In the genomic region with DNA sequence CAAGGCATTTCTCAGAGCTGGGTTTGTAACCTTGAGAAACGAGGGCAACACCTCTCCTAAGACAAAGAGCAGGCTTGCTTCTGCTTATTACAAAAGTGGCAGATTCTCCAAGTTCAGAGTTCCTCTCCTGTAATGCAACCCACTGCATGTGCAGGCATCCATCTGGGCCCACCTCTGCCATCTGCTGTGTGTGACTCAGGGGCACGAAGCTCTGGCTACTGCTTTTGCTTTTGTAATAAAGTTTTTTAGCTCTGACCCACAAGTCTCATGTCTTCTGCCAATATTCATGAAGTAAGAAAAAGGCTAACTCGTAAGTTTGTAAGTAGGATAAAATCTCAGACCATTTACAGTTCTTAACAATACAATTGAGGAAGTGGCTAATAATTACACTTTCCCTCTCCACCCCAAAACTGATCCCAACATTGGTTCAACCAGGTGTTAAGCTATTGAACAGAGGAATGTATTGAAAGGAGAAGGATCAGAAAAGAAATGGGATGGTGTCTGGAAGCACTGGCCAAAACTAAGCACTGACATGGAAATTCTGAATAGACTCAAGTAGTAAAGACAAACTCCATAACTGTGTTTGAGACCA, we compare ENCODE assay signal across 18 cellular contexts. TPM values are rescaled to one million over a fixed set of nuclear protein-coding genes. Genes with fewer than 3 reads are reported as not detected.
"Had no signal": no experiment of that assay in that cellular context is flagged by ENCODE, and none has a peak within 500 bp of the region (broad histone marks: within the 10 kb centered on the region; RNA-seq: fewer than 3 reads in every experiment).

No MANE protein-coding gene starts in this region.

- H3K4me1 ChIP-seq: prostate gland, right lobe of liver had no signal

- H3K27ac ChIP-seq: brain microvascular endothelial cell, heart left ventricle, prostate gland, right lobe of liver, spleen, tibial artery, vagina had no signal

- DNase-seq: activated effector memory CD4-positive, alpha-beta T cell treated with Interleukin-2 at 50 U/mL for 16 hours; activated T-cell treated with anti-CD3 and anti-CD28 coated beads, Interleukin-2, amount 50 U/mL, for 24 hours; amygdala; brain microvascular endothelial cell; effector memory CD4-positive, alpha-beta T cell; foreskin melanocyte; heart left ventricle; left colon; mucosa of descending colon; occipital lobe; right lobe of liver; spleen; stimulated activated CD4-positive, alpha-beta T cell treated with anti-CD3 and anti-CD28 coated beads, Interleukin-1b, Interleukin-23, amount 100 ng/mL, for 48 hours; tibial artery had no signal

- H3K36me3 ChIP-seq: brain microvascular endothelial cell, heart left ventricle, prostate gland, right lobe of liver, spleen, tibial artery, vagina had no signal

- H3K27me3 ChIP-seq: brain microvascular endothelial cell, heart left ventricle, right lobe of liver, spleen, tibial artery, vagina had no signal

- H3K9me3 ChIP-seq: heart left ventricle, mucosa of descending colon, prostate gland, right lobe of liver, spleen, tibial artery, vagina had no signal

- H3K4me3 ChIP-seq: heart left ventricle, mucosa of descending colon, prostate gland, right lobe of liver, spleen, tibial artery, vagina had no signal

RNA-seq across cellular contexts. Expression of gene SMLR1, which starts 51.7 kb away (rescaled TPM):
- total RNA-seq: activated naive CD4-positive, alpha-beta T cell treated with anti-CD3 and anti-CD28 coated beads, Interleukin-2, amount 50 U/mL, for 72 hours; epithelial cell of proximal tubule; heart left ventricle; left colon; mucosa of descending colon; occipital lobe; spleen; vagina had no signal
- polyA plus RNA-seq: heart left ventricle, spleen had no signal
